ENCODE assay signal across 8 cellular contexts in the genomic region with DNA sequence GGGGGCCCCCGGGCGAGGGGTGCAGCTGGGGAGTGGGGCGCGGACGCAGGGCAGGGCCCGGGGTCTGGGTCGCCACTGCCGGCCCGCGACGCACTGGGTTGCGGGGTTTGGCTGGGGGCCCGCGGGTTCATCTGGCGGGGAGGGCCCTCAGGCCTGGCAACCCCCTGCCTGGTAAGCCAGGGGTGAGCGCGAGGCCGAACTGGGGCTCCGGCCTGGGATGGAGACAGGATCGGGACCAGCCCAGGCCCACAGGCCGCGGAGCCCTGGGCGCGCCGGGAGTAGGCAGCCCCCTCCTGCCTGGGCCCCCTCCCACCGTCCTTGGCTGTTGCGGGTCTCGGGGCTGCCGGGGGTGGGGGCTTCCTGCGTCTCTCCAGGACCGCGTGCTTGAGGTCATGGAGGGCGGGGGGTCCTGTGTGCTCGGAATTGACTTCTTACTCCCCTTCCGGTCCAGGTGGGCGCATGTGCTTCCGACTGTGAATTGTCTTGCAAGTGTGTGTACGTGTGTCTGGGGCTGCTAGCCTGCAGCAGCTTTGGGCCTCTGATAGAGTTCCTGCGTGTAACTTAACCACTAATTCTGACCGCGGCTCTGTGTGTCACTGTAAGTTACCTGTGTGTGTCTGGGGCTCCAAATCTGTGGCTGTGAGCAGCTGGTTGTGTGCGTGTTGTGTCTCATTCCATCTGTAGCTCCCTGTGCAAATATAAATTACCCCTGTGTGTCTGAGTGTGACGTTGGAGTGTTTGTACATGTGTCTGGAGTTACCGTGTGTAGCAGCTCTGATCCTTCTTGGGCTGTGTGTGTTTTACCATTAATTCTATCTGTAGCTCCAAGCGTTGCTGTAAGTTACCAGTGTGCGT. TPM values are rescaled to one million over a fixed set of nuclear protein-coding genes. Genes with fewer than 3 reads are reported as not detected.
DNase-seq lines count a peak whose midpoint lies in the region; ATAC-seq and TF ChIP-seq lines count a peak whose summit lies in the region.

No MANE protein-coding gene starts in this region.

- peak overlapping the region; percentile 92 to 97 for H3K27ac Mint-ChIP-seq in activated naive CD4-positive, alpha-beta T cell treated with anti-CD3 and anti-CD28 coated beads, Interleukin-2, amount 50 U/mL, for 72 hours

- H3K4me3 ChIP-seq in left ventricle myocardium inferior, result peak overlapping the region; percentile 86

- DNase-seq in DMS53 (lab: John Stamatoyannopoulos, UW), result peak; percentile 94
- DNase-seq in activated naive CD4-positive, alpha-beta T cell treated with anti-CD3 and anti-CD28 coated beads, Interleukin-2, amount 50 U/mL, for 72 hours (ENCODE audit: low spot score in 2 of 2), result peak in 1 of 2 donors; percentile 40
- no peak for DNase-seq in left ventricle myocardium inferior
- DNase-seq in retina, result peak; percentile 61
- no peak for DNase-seq in pons (ENCODE audit: low spot score)
- DNase-seq in NCI-H1105 (lab: John Stamatoyannopoulos, UW), result no peak

- peak; percentile 56 for TF ChIP-seq POLR2A in Raji (IDR thresholded peaks at IDR 0.05; ENCODE audit: insufficient read depth, low read depth, low read length)

- no peaks in the 10 kb centered on the region for H3K9me3 Mint-ChIP-seq in activated naive CD4-positive, alpha-beta T cell treated with anti-CD3 and anti-CD28 coated beads, Interleukin-2, amount 50 U/mL, for 72 hours

- peak; percentile 5 for ATAC-seq in HG02763 (IDR thresholded peaks at IDR 0.05; ENCODE audit: unreplicated experiment)
- ATAC-seq in activated naive CD4-positive, alpha-beta T cell treated with anti-CD3 and anti-CD28 coated beads, Interleukin-2, amount 50 U/mL, for 72 hours, result peak; percentile 19 to 35

- H3K36me3 ChIP-seq in left ventricle myocardium inferior, result peaks cover 9% of the 10 kb centered on the region

- no peaks in the 10 kb centered on the region for H3K27me3 ChIP-seq in left ventricle myocardium inferior (ENCODE audit: low read depth)

- peak overlapping the region; percentile 96 for H3K27ac ChIP-seq in left ventricle myocardium inferior (replicated peaks)

- no peaks in the 10 kb centered on the region for H3K9me3 ChIP-seq in left ventricle myocardium inferior (replicated peaks)

- peaks cover 90% of the 10 kb centered on the region for H3K4me1 ChIP-seq in left ventricle myocardium inferior

- intact Hi-C loops in left ventricle myocardium inferior (cut with micrococcal nuclease), result no loop called here

- peaks cover 30 to 37% of the 10 kb centered on the region in 2 donors for H3K36me3 Mint-ChIP-seq in activated naive CD4-positive, alpha-beta T cell treated with anti-CD3 and anti-CD28 coated beads, Interleukin-2, amount 50 U/mL, for 72 hours

- TF ChIP-seq CTCF in left ventricle myocardium inferior (IDR thresholded peaks at IDR 0.05; ENCODE audit: borderline replicate concordance), result no peak

RNA-seq across cellular contexts. Expression of gene GRAMD1A, which starts 0.8 kb away (rescaled TPM):
- total RNA-seq in activated naive CD4-positive, alpha-beta T cell treated with anti-CD3 and anti-CD28 coated beads, Interleukin-2, amount 50 U/mL, for 72 hours, result 100 to 1,000 TPM; 158 to 160 TPM
- total RNA-seq in left ventricle myocardium inferior, result 26.2 TPM

RNA-seq across cellular contexts. Expression of gene SCN1B, which starts 29.4 kb away (rescaled TPM):
- 1 to 10 TPM; 1.5 to 1.7 TPM for total RNA-seq in activated naive CD4-positive, alpha-beta T cell treated with anti-CD3 and anti-CD28 coated beads, Interleukin-2, amount 50 U/mL, for 72 hours
- total RNA-seq in left ventricle myocardium inferior, result 52.8 TPM

RNA-seq across cellular contexts. Expression of gene ZNF792, which starts 36.8 kb away (rescaled TPM):
- total RNA-seq in activated naive CD4-positive, alpha-beta T cell treated with anti-CD3 and anti-CD28 coated beads, Interleukin-2, amount 50 U/mL, for 72 hours, result 1 to 10 TPM; 6.4 to 9.7 TPM
- total RNA-seq in left ventricle myocardium inferior, result 3.2 TPM

RNA-seq across cellular contexts. Expression of gene HPN, which starts 40.6 kb away (rescaled TPM):
- total RNA-seq in activated naive CD4-positive, alpha-beta T cell treated with anti-CD3 and anti-CD28 coated beads, Interleukin-2, amount 50 U/mL, for 72 hours, result not detected
- 3.4 TPM for total RNA-seq in left ventricle myocardium inferior

Comparison
In these comparisons a context has a peak if more than half of its experiments do, and no peak if none do; other contexts are left out.
1. DNase-seq: peak in DMS53 (single experiment) and retina (single experiment); none in left ventricle myocardium inferior (single experiment), pons (single experiment) and NCI-H1105 (single experiment).
2. RNA of gene SCN1B, which starts 29.4 kb away (total RNA-seq): 52.8 TPM in left ventricle myocardium inferior (single experiment); 1.5 to 1.7 TPM in activated naive CD4-positive, alpha-beta T cell treated with anti-CD3 and anti-CD28 coated beads, Interleukin-2, amount 50 U/mL, for 72 hours; every median in the first group is over 10 times any median in the second.